Comparison of ENCODE assay signal across 8 cellular contexts in the genomic region with DNA sequence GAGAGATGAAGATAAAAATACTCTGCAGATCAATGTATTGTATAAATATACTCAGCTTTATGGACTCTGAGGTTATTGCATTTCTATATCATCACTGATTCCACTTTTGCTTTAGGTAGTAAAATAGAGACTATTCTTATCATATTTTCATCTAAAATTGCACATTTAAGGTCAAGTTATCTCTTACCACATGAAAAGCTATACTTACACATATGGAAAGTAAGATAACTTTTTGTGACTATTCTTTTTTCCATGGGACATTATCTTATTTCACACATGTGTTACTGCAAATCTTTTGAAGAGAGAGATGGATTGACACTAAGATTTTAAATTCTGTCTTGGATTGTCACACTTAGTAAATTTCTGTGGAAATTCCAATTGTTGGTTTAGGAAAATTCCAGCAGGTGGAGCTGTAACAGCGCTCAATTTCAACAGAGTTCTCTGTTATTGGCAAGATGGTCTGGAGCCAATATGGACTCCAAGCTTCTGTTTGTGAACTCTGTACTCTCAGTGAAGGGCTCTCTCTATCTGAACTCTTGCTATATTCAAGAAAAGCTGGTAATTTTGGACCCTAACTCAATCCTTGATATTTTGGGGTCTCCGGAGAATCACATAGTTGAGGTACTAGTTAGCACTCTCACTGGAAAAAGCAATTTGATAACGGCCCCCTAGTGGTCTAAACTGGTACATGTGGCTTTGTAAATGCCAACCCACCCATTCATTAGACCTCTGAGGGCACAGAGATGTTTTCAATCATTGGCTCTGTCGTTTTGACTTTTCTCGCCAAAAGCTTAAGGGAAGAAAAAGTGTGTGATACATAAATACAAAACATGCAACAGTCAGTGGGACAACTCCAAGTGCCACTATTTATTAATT.
DNase-seq lines count a peak whose midpoint lies in the region; ATAC-seq and TF ChIP-seq lines count a peak whose summit lies in the region.

No MANE protein-coding gene starts in this region.

- H3K9me3 ChIP-seq in esophagus muscularis mucosa, result no peaks in the 10 kb centered on the region
- no peaks in the 10 kb centered on the region for H3K9me3 ChIP-seq in testis

- peaks cover 9% of the 10 kb centered on the region for H3K27me3 Mint-ChIP-seq in activated CD8-positive, alpha-beta memory T cell treated with anti-CD3 and anti-CD28 coated beads, Interleukin-2, amount 10 ng/mL, durations not matched to agents 7 days and 5 days
- H3K27me3 Mint-ChIP-seq in nephron (ENCODE audit: low read depth), result no peaks in the 10 kb centered on the region

- no peaks in the 10 kb centered on the region for H3K27me3 ChIP-seq in esophagus muscularis mucosa
- no peaks in the 10 kb centered on the region for H3K27me3 ChIP-seq in testis

- H3K36me3 ChIP-seq in esophagus muscularis mucosa (no peaks in the 10 kb centered on the region), testis (ENCODE audit: low read depth, missing control alignments) (no peaks in the 10 kb centered on the region)

- DNase-seq in DMS114 treated with DMSO at 0.1 percent for 48 hours (lab: John Stamatoyannopoulos, UW; ENCODE audit: unreplicated experiment) (peak; percentile 9), HPDE6-E6E7 (ENCODE audit: extremely low spot score) (peak; percentile 37), NOMO-1 (lab: John Stamatoyannopoulos, UW; ENCODE audit: unreplicated experiment in 2 of 2) (peak; percentile 47 to 85), esophagus muscularis mucosa (ENCODE audit: extremely low spot score) (no peak), testis (peak; percentile 76)
- peak; percentile 67 for DNase-seq in activated CD8-positive, alpha-beta memory T cell treated with anti-CD3 and anti-CD28 coated beads, Interleukin-2, amount 10 ng/mL, durations not matched to agents 7 days and 5 days

- TF ChIP-seq CTCF in esophagus muscularis mucosa (IDR thresholded peaks at IDR 0.05) (peak; percentile 65 to 82 (median 71)), nephron (IDR thresholded peaks at IDR 0.05; ENCODE audit: unreplicated experiment in 3 of 3) (peak; percentile 93 to 99 (median 98)), testis (IDR thresholded peaks at IDR 0.05) (peak; percentile 73 to 94 (median 85))

- no peaks in the 10 kb centered on the region for H3K36me3 Mint-ChIP-seq in activated CD8-positive, alpha-beta memory T cell treated with anti-CD3 and anti-CD28 coated beads, Interleukin-2, amount 10 ng/mL, durations not matched to agents 7 days and 5 days
- H3K36me3 Mint-ChIP-seq in nephron (ENCODE audit: low read depth), result no peaks in the 10 kb centered on the region

- peak; percentile 90 for ATAC-seq in GM21367 (IDR thresholded peaks at IDR 0.05; ENCODE audit: unreplicated experiment)
- peak; percentile 91 for ATAC-seq in activated CD8-positive, alpha-beta memory T cell treated with anti-CD3 and anti-CD28 coated beads, Interleukin-2, amount 10 ng/mL, durations not matched to agents 7 days and 5 days

- peaks cover 4% of the 10 kb centered on the region for H3K4me1 Mint-ChIP-seq in activated CD8-positive, alpha-beta memory T cell treated with anti-CD3 and anti-CD28 coated beads, Interleukin-2, amount 10 ng/mL, durations not matched to agents 7 days and 5 days
- H3K4me1 Mint-ChIP-seq in nephron, result peaks cover 6% of the 10 kb centered on the region

- TF ChIP-seq POLR2A in esophagus muscularis mucosa (IDR thresholded peaks at IDR 0.05; ENCODE audit: low read depth) (no peak), testis (IDR thresholded peaks at IDR 0.05) (no peak)

- no peaks in the 10 kb centered on the region for H3K9me3 Mint-ChIP-seq in activated CD8-positive, alpha-beta memory T cell treated with anti-CD3 and anti-CD28 coated beads, Interleukin-2, amount 10 ng/mL, durations not matched to agents 7 days and 5 days (ENCODE audit: low read depth)
- no peaks in the 10 kb centered on the region for H3K9me3 Mint-ChIP-seq in nephron

- H3K27ac Mint-ChIP-seq in activated CD8-positive, alpha-beta memory T cell treated with anti-CD3 and anti-CD28 coated beads, Interleukin-2, amount 10 ng/mL, durations not matched to agents 7 days and 5 days, result peak overlapping the region; percentile 77
- peak overlapping the region; percentile 40 to 81 (median 77) for H3K27ac Mint-ChIP-seq in nephron

- H3K4me3 ChIP-seq in esophagus muscularis mucosa (peak overlapping the region in 2 of 4 donors; percentile 16 to 38), testis (no peak overlapping the region)

- H3K27ac ChIP-seq in esophagus muscularis mucosa (replicated peaks in 1 of 4) (no peak overlapping the region), testis (no peak overlapping the region)

- H3K4me3 Mint-ChIP-seq in activated CD8-positive, alpha-beta memory T cell treated with anti-CD3 and anti-CD28 coated beads, Interleukin-2, amount 10 ng/mL, durations not matched to agents 7 days and 5 days, result peak overlapping the region; percentile 47
- H3K4me3 Mint-ChIP-seq in nephron, result peak overlapping the region; percentile 24 to 49 (median 44)

- CTCF ChIA-PET in activated CD8-positive, alpha-beta memory T cell treated with anti-CD3 and anti-CD28 coated beads, Interleukin-2, amount 10 ng/mL, durations not matched to agents 7 days and 5 days (lab: Charles Lee), result interaction anchor here (0.6 to 8.1 kb wide), 79 partner anchors 10 to 807 kb away, joined by 3 to 74 read pairs (median 4); no protein-coding TSS in a partner anchor

- intact Hi-C loops in esophagus muscularis mucosa (cut with DNase I) (loop anchor here (5.0 kb wide), 2 partner anchors 130 to 675 kb away; no protein-coding TSS in a partner anchor), testis (cut with DNase I; ENCODE audit: low total_unique reads) (loop anchor here (10.0 kb wide), 1 partner anchor 677 kb away; no protein-coding TSS in a partner anchor)

- H3K4me1 ChIP-seq in esophagus muscularis mucosa, result no peaks in the 10 kb centered on the region
- H3K4me1 ChIP-seq in testis, result no peaks in the 10 kb centered on the region

- TF ChIP-seq EP300 in esophagus muscularis mucosa (IDR thresholded peaks at IDR 0.05), result no peak

- 25% methylated on average over 5 of the region's 5 CpGs for WGBS in esophagus muscularis mucosa
- 15 to 28% methylated on average over 5 of the region's 5 CpGs for WGBS in testis, 2 donors
